Comparison of ENCODE assay signal across 24 cellular contexts in genomic region chr6:3147914-3148757, GRCh38. TPM values are rescaled to one million over a fixed set of nuclear protein-coding genes. Genes with fewer than 3 reads are reported as not detected.
DNase-seq lines count a peak whose midpoint lies in the region; ATAC-seq, FAIRE-seq and TF ChIP-seq lines count a peak whose summit lies in the region.
"Had no signal": no experiment of that assay in that cellular context is flagged by ENCODE, and none has a peak within 500 bp of the region (broad histone marks: within the 10 kb centered on the region; RNA-seq: fewer than 3 reads in every experiment).

No MANE protein-coding gene starts in this region.

- H3K4me3 ChIP-seq in GM23338 (no peak overlapping the region), brain microvascular endothelial cell (ENCODE audit: low read depth, low read length) (no peak overlapping the region), right lobe of liver (no peak overlapping the region)
- H3K4me3 ChIP-seq: MG63, upper lobe of left lung had no signal

- no peak overlapping the region for H3K4me2 ChIP-seq in GM23338

- H3K9me3 ChIP-seq in right lobe of liver: no peaks in the 10 kb centered on the region
- H3K9me3 ChIP-seq: MG63, upper lobe of left lung had no signal

- no peaks in the 10 kb centered on the region for H3K9me2 ChIP-seq in GM23338 (ENCODE audit: insufficient read depth)

- peak; percentile 43 for ATAC-seq in GM23338
- ATAC-seq in right lobe of liver: peak; percentile 24 to 38 (median 28)
- ATAC-seq in HG02610 (IDR thresholded peaks at IDR 0.05; ENCODE audit: unreplicated experiment): no peak
- ATAC-seq: left colon, natural killer cell had no signal

- peaks cover 9% of the 10 kb centered on the region for H3K36me3 ChIP-seq in GM23338 (ENCODE audit: insufficient read depth)
- peaks cover 15% of the 10 kb centered on the region for H3K36me3 ChIP-seq in brain microvascular endothelial cell (replicated peaks)
- H3K36me3 ChIP-seq in right lobe of liver: peaks cover 0 to 37% (median 18%) of the 10 kb centered on the region in 4 donors
- H3K36me3 ChIP-seq: MG63 had no signal

- no peak overlapping the region for H2AFZ ChIP-seq in GM23338

- peaks cover 9% of the 10 kb centered on the region for H3K4me1 ChIP-seq in GM23338 (ENCODE audit: insufficient read depth)
- peaks cover 0 to 7% (median 0%) of the 10 kb centered on the region in 4 donors for H3K4me1 ChIP-seq in right lobe of liver
- H3K4me1 ChIP-seq: upper lobe of left lung had no signal

- H3K9me3 Mint-ChIP-seq in GM23338: peaks cover 9% of the 10 kb centered on the region
- H3K9me3 Mint-ChIP-seq: natural killer cell had no signal

- no peak for DNase-seq in GM23338 (ENCODE audit: low spot score)
- peak; percentile 17 for DNase-seq in NCI-H2196 (lab: John Stamatoyannopoulos, UW; ENCODE audit: unreplicated experiment)
- DNase-seq in brain microvascular endothelial cell: no peak
- no peak for DNase-seq in right lobe of liver
- DNase-seq in urothelium cell line (ENCODE audit: low spot score): no peak
- no peak for DNase-seq in inferior parietal cortex (ENCODE audit: extremely low spot score)
- no peak for DNase-seq in NCI-H1694 (lab: John Stamatoyannopoulos, UW)
- DNase-seq: activated CD4-positive, alpha-beta T cell treated with anti-CD3 and anti-CD28 coated beads, Interleukin-2, amount 50 U/mL, for 1 hour; amniotic stem cell; foreskin fibroblast; IMR-90; left colon; MG63; natural killer cell; NCI-H187; NCI-H524; SIG-M5; stimulated activated CD4-positive, alpha-beta T cell treated with anti-CD3 and anti-CD28 coated beads, Interleukin-1b, Interleukin-23, amount 100 ng/mL, for 48 hours; stimulated activated naive CD4-positive, alpha-beta T cell treated with Interleukin-2 at 50 U/mL for 16 hours; T-helper 1 cell; upper lobe of left lung had no signal

- TF ChIP-seq POLR2A in right lobe of liver (IDR thresholded peaks at IDR 0.05): no peak

- in situ Hi-C loops in brain microvascular endothelial cell (cut with HindIII; ENCODE audit: low pct_ligation_motif_present, low sequenced_read_pairs): no loop called here

- no peaks in the 10 kb centered on the region for H4K20me1 ChIP-seq in GM23338 (replicated peaks; ENCODE audit: insufficient read depth)

- WGBS in right lobe of liver (ENCODE audit: insufficient coverage, low coverage, low lambda C conversion rate, missing lambda C conversion rate): 92% methylated on average over 2 of the region's 6 CpGs

- FAIRE-seq in urothelium cell line (lab: Jason Lieb, UNC): no peak
- FAIRE-seq: GM18507 had no signal

- H3K27me3 Mint-ChIP-seq in GM23338 (ENCODE audit: insufficient read depth, low read depth, poor library complexity): peaks cover 13% of the 10 kb centered on the region
- H3K27me3 Mint-ChIP-seq: progenitor cell of endocrine pancreas had no signal

- intact Hi-C loops in right lobe of liver (cut with DNase I): no loop called here

- no peak overlapping the region for H3K27ac Mint-ChIP-seq in GM23338
- H3K27ac Mint-ChIP-seq: natural killer cell had no signal

- H3K79me2 ChIP-seq in GM23338 (replicated peaks; ENCODE audit: insufficient read depth): no peaks in the 10 kb centered on the region; the same call in 1 of the 2 replicates

- peaks cover 71% of the 10 kb centered on the region for H3K36me3 Mint-ChIP-seq in GM23338 (ENCODE audit: low read depth)
- H3K36me3 Mint-ChIP-seq: natural killer cell had no signal

- TF ChIP-seq CTCF in GM23338 (conservative IDR thresholded peaks at IDR 0.05; ENCODE audit: low read depth in 2 of 2) (peak in 1 of 2 experiments; percentile 51; a peak in 2 of 4 replicates), brain microvascular endothelial cell (IDR thresholded peaks at IDR 0.05; ENCODE audit: low read depth, low read length, missing control alignments) (peak; percentile 29), right lobe of liver (IDR thresholded peaks at IDR 0.05) (peak in 1 of 4 donors; percentile 13)

- no peak overlapping the region for H3K4me3 Mint-ChIP-seq in GM23338
- H3K4me3 Mint-ChIP-seq: natural killer cell had no signal

- H3K27ac ChIP-seq in GM23338 (ENCODE audit: low read depth): no peak overlapping the region
- no peak overlapping the region for H3K27ac ChIP-seq in brain microvascular endothelial cell
- no peak overlapping the region for H3K27ac ChIP-seq in right lobe of liver
- H3K27ac ChIP-seq: upper lobe of left lung had no signal

- peaks cover 26% of the 10 kb centered on the region; the same call in 1 of the 2 replicates for H3F3A ChIP-seq in GM23338 (replicated peaks; ENCODE audit: low read depth)

- peaks cover 19% of the 10 kb centered on the region for H3K4me1 Mint-ChIP-seq in GM23338
- H3K4me1 Mint-ChIP-seq: natural killer cell had no signal

- H3K27me3 ChIP-seq in GM23338 (ENCODE audit: insufficient read depth) (no peaks in the 10 kb centered on the region), brain microvascular endothelial cell (replicated peaks) (no peaks in the 10 kb centered on the region), right lobe of liver (no peaks in the 10 kb centered on the region)
- H3K27me3 ChIP-seq: MG63, upper lobe of left lung had no signal

TF ChIP-seq in GM23338, 12 proteins besides CTCF, POLR2A, EP300 and RAD21 (continues in another document):
- TF ChIP-seq NANOG (IDR thresholded peaks at IDR 0.05; ENCODE audit: borderline replicate concordance) (no peak), STAT1 (IDR thresholded peaks at IDR 0.05; ENCODE audit: unreplicated experiment) (no peak), ZNF114 (CRISPR knock-in tag; IDR thresholded peaks at IDR 0.05) (no peak), EZH2 (IDR thresholded peaks at IDR 0.05; ENCODE audit: low read depth, unreplicated experiment) (no peak)
- TF ChIP-seq, protein P1, sequence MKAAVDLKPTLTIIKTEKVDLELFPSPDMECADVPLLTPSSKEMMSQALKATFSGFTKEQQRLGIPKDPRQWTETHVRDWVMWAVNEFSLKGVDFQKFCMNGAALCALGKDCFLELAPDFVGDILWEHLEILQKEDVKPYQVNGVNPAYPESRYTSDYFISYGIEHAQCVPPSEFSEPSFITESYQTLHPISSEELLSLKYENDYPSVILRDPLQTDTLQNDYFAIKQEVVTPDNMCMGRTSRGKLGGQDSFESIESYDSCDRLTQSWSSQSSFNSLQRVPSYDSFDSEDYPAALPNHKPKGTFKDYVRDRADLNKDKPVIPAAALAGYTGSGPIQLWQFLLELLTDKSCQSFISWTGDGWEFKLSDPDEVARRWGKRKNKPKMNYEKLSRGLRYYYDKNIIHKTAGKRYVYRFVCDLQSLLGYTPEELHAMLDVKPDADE (IDR thresholded peaks at IDR 0.05): no peak

RNA-seq across cellular contexts. Expression of gene TUBB2A, which starts 9.2 kb away (rescaled TPM):
- 376 and 407 TPM in 2 replicates for total RNA-seq in GM23338 (2014; rRNA removed; shearing (Covaris generic))
- polyA plus RNA-seq in GM23338 (2016; fragmentation: Nextera tagmentation; extraction: Ambion mirVana): 286 and 305 TPM in 2 replicates
- total RNA-seq in right lobe of liver: 100 to 1,000 TPM in 2 of 6 experiments, 10 to 100 TPM in 4; 32.8 to 136 (median 83.8) TPM

RNA-seq across cellular contexts. Expression of gene BPHL, which starts 29.6 kb away (rescaled TPM):
- total RNA-seq in GM23338 (2014; rRNA removed; shearing (Covaris generic)): 22.8 and 29.2 TPM in 2 replicates
- 38.4 and 45.5 TPM in 2 replicates for polyA plus RNA-seq in GM23338 (2016; fragmentation: Nextera tagmentation; extraction: Ambion mirVana)
- total RNA-seq in right lobe of liver: 100 to 1,000 TPM in 2 of 6 experiments, 10 to 100 TPM in 4; 30.4 to 142 (median 68.6) TPM
